Comparison of ENCODE assay signal across 8 cellular contexts in genomic region chr22:41831828-41832552, GRCh38. TPM values are rescaled to one million over a fixed set of nuclear protein-coding genes. Genes with fewer than 3 reads are reported as not detected.
DNase-seq lines count a peak whose midpoint lies in the region; ATAC-seq and TF ChIP-seq lines count a peak whose summit lies in the region.

No MANE protein-coding gene starts in this region.

- H3K4me3 Mint-ChIP-seq in activated T-cell treated with anti-CD3 and anti-CD28 coated beads, Interleukin-2, amount 50 U/mL, for 24 hours: peak overlapping the region; percentile 98

- no peak for DNase-seq in activated T-cell treated with anti-CD3 and anti-CD28 coated beads, Interleukin-2, amount 50 U/mL, for 24 hours
- DNase-seq in activated T-cell treated with anti-CD3 and anti-CD28 coated beads, Interleukin-2, amount 50 U/mL, for 1 hour: no peak
- DNase-seq in SJCRH30: peak in 1 of 2 experiments; percentile 47
- no peak for DNase-seq in fibroblast of lung (ENCODE audit: low read depth in 2 of 2)
- DNase-seq in putamen (ENCODE audit: low spot score): peak; percentile 36
- no peak for DNase-seq in RPMI8226

- H3K9me3 Mint-ChIP-seq in activated T-cell treated with anti-CD3 and anti-CD28 coated beads, Interleukin-2, amount 50 U/mL, for 24 hours: no peaks in the 10 kb centered on the region

- H3K9me3 ChIP-seq in SJCRH30 (replicated peaks) (no peaks in the 10 kb centered on the region), fibroblast of lung (ENCODE audit: control insufficient read depth, insufficient read depth, low read depth, low read length) (no peaks in the 10 kb centered on the region)

- no peak for ATAC-seq in HG02852 (IDR thresholded peaks at IDR 0.05; ENCODE audit: unreplicated experiment)
- ATAC-seq in HG02759 (IDR thresholded peaks at IDR 0.05; ENCODE audit: unreplicated experiment): no peak

- no peaks in the 10 kb centered on the region for H3K27me3 Mint-ChIP-seq in activated T-cell treated with anti-CD3 and anti-CD28 coated beads, Interleukin-2, amount 50 U/mL, for 24 hours

- H3K4me3 ChIP-seq in SJCRH30 (peak overlapping the region; percentile 93), fibroblast of lung (replicated peaks in 1 of 4; ENCODE audit: control extremely low read depth in 1 of 4, insufficient read depth in 1 of 4, low read depth in 3 of 4, low read length in 4 of 4) (peak overlapping the region; percentile 38 to 85 (median 50))

- H3K36me3 Mint-ChIP-seq in activated T-cell treated with anti-CD3 and anti-CD28 coated beads, Interleukin-2, amount 50 U/mL, for 24 hours (ENCODE audit: low read depth): peaks cover 55% of the 10 kb centered on the region

- peak overlapping the region; percentile 100 for H3K27ac Mint-ChIP-seq in activated T-cell treated with anti-CD3 and anti-CD28 coated beads, Interleukin-2, amount 50 U/mL, for 24 hours

- H3K36me3 ChIP-seq in SJCRH30 (peaks cover 12% of the 10 kb centered on the region), fibroblast of lung (ENCODE audit: control insufficient read depth, insufficient read depth, low read length) (peaks cover 5% of the 10 kb centered on the region)

- TF ChIP-seq CTCF in fibroblast of lung (conservative IDR thresholded peaks at IDR 0.05 in 1 of 2, IDR thresholded peaks at IDR 0.05 in 1 of 2; ENCODE audit: low read depth in 1 of 2, low read length in 2 of 2): no peak

- H3K27ac ChIP-seq in SJCRH30 (peak overlapping the region; percentile 86), fibroblast of lung (ENCODE audit: insufficient read depth, low read length) (peak overlapping the region; percentile 94)

- H2AFZ ChIP-seq in fibroblast of lung (ENCODE audit: low read length): peak overlapping the region; percentile 60

- H3K9ac ChIP-seq in fibroblast of lung (ENCODE audit: insufficient read depth, low read length): peak overlapping the region; percentile 76

- H3K4me1 ChIP-seq in SJCRH30 (peaks cover 40% of the 10 kb centered on the region), fibroblast of lung (ENCODE audit: control insufficient read depth, extremely low read depth, insufficient read depth, low read length) (peaks cover 6% of the 10 kb centered on the region)

- H3K27me3 ChIP-seq in SJCRH30 (no peaks in the 10 kb centered on the region), fibroblast of lung (ENCODE audit: control insufficient read depth, insufficient read depth, low read length) (no peaks in the 10 kb centered on the region)

- H4K20me1 ChIP-seq in fibroblast of lung (ENCODE audit: control insufficient read depth, extremely low read depth, insufficient read depth, low read length): peaks cover 1% of the 10 kb centered on the region

- peaks cover 63% of the 10 kb centered on the region for H3K4me1 Mint-ChIP-seq in activated T-cell treated with anti-CD3 and anti-CD28 coated beads, Interleukin-2, amount 50 U/mL, for 24 hours (ENCODE audit: low read depth)

- peaks cover 30% of the 10 kb centered on the region for H3K79me2 ChIP-seq in fibroblast of lung (ENCODE audit: control insufficient read depth, insufficient read depth, low read length)

- peak overlapping the region; percentile 92 for H3K4me2 ChIP-seq in fibroblast of lung (ENCODE audit: extremely low read depth, insufficient read depth, low read length)

RNA-seq across cellular contexts. Expression of gene SREBF2, which starts 0.9 kb away (rescaled TPM):
- total RNA-seq in SJCRH30 (2014; rRNA removed; shearing (Covaris generic)): 100 and 103 TPM in 2 replicates
- total RNA-seq in fibroblast of lung: 60.9 and 103 TPM in 2 replicates
- polyA plus RNA-seq in fibroblast of lung: 45.5 and 51.7 TPM in 2 replicates
- polyA plus RNA-seq in fibroblast of lung (2012): 75.7 and 89.5 TPM in 2 replicates
- 220 and 377 TPM in 2 replicates for polyA minus RNA-seq in fibroblast of lung (ENCODE audit: low replicate concordance)

RNA-seq across cellular contexts. Expression of gene CCDC134, which starts 31.5 kb away (rescaled TPM):
- 19.8 and 21.2 TPM in 2 replicates for total RNA-seq in SJCRH30 (2014; rRNA removed; shearing (Covaris generic))
- total RNA-seq in fibroblast of lung: 9.2 and 13.7 TPM in 2 replicates
- polyA plus RNA-seq in fibroblast of lung: 3.0 and 5.0 TPM in 2 replicates
- polyA plus RNA-seq in fibroblast of lung (2012): 3.0 and 4.8 TPM in 2 replicates
- polyA minus RNA-seq in fibroblast of lung (ENCODE audit: low replicate concordance): 7.5 and 8.3 TPM in 2 replicates
